In the genomic region with DNA sequence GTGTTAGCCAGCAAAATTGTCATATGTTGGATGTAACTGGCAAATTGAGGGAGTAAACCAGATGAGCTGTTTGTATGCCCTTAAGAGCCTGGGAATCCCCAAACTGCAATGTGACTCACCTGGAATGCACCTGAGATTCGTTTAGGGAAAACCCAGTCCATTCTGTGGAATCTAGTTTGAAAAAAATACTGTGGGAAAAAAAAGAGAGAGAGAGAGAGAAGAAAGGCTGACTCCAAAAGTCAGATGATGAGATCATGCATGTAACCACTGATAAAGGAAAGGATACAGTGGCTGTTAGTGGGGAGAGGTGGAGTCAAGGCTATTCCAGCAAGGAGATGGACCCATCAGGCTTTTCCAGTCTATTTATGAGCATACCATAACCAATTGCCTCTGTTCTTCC, we compare ENCODE assay signal across 12 cellular contexts. TPM values are rescaled to one million over a fixed set of nuclear protein-coding genes. Genes with fewer than 3 reads are reported as not detected.
A peak's percentile ranks its signal among the peaks of the same experiment; 100 is the strongest.
DNase-seq lines count a peak whose midpoint lies in the region; ATAC-seq and TF ChIP-seq lines count a peak whose summit lies in the region.
"Had no signal": no experiment of that assay in that cellular context is flagged by ENCODE, and none has a peak within 500 bp of the region (broad histone marks: within the 10 kb centered on the region; RNA-seq: fewer than 3 reads in every experiment).

No MANE protein-coding gene starts in this region.

- H3K27ac ChIP-seq in OCI-LY1 (ENCODE audit: low read depth, low read length, poor library complexity, severe bottlenecking) (peak overlapping the region; percentile 89), esophagus muscularis mucosa (replicated peaks in 1 of 4) (no peak overlapping the region)
- H3K27ac ChIP-seq: SJSA1 had no signal

- peak overlapping the region; percentile 85 for H3K27ac Mint-ChIP-seq in activated CD4-positive, alpha-beta T cell treated with anti-CD3 and anti-CD28 coated beads, Interleukin-2, amount 10 ng/mL, durations not matched to agents 24 days and 14 days
- H3K27ac Mint-ChIP-seq in activated CD4-positive, alpha-beta T cell treated with anti-CD3 and anti-CD28 coated beads, Interleukin-2, amount 10 ng/mL, durations not matched to agents 7 days and 5 days: no peak overlapping the region
- peak overlapping the region; percentile 32 for H3K27ac Mint-ChIP-seq in central memory CD8-positive, alpha-beta T cell (ENCODE audit: low read depth)
- H3K27ac Mint-ChIP-seq in stimulated activated memory B cell treated with anti-CD40 and anti-IgM and Interleukin-4, amounts not matched to agents 10 μg/mL and 1 μg/mL and 100 μg/mL, for 72 hours: peak overlapping the region; percentile 90
- H3K27ac Mint-ChIP-seq: natural killer cell had no signal

- H3K4me2 ChIP-seq in OCI-LY1 (ENCODE audit: low read length): peak overlapping the region; percentile 28; the same call in 1 of the 2 replicates

- H3K9ac ChIP-seq in OCI-LY1 (ENCODE audit: low read length): peak overlapping the region; percentile 37; the same call in 1 of the 2 replicates

- H3K4me1 ChIP-seq in OCI-LY1 (ENCODE audit: insufficient read depth, low read length, severe bottlenecking) (peaks cover 62% of the 10 kb centered on the region), esophagus muscularis mucosa (no peaks in the 10 kb centered on the region)
- H3K4me1 ChIP-seq: BE2C, SJSA1 had no signal

- 32% methylated on average over 1 of the region's 1 CpG for WGBS in esophagus muscularis mucosa

- H3K9me2 ChIP-seq in OCI-LY1 (ENCODE audit: low read depth, low read length): no peaks in the 10 kb centered on the region

- no peak overlapping the region for H3K4me3 ChIP-seq in OCI-LY1 (ENCODE audit: low read depth, low read length, poor library complexity, severe bottlenecking)
- H3K4me3 ChIP-seq in esophagus muscularis mucosa: no peak overlapping the region
- H3K4me3 ChIP-seq: SJSA1 had no signal

- H2AFZ ChIP-seq in OCI-LY1 (ENCODE audit: low read length): no peak overlapping the region

- H3K4me1 Mint-ChIP-seq in activated CD4-positive, alpha-beta T cell treated with anti-CD3 and anti-CD28 coated beads, Interleukin-2, amount 10 ng/mL, durations not matched to agents 24 days and 14 days: peaks cover 57% of the 10 kb centered on the region
- H3K4me1 Mint-ChIP-seq in activated CD4-positive, alpha-beta T cell treated with anti-CD3 and anti-CD28 coated beads, Interleukin-2, amount 10 ng/mL, durations not matched to agents 7 days and 5 days: peaks cover 58% of the 10 kb centered on the region
- no peaks in the 10 kb centered on the region for H3K4me1 Mint-ChIP-seq in central memory CD8-positive, alpha-beta T cell
- peaks cover 71% of the 10 kb centered on the region for H3K4me1 Mint-ChIP-seq in stimulated activated memory B cell treated with anti-CD40 and anti-IgM and Interleukin-4, amounts not matched to agents 10 μg/mL and 1 μg/mL and 100 μg/mL, for 72 hours

- no peaks in the 10 kb centered on the region for H3K27me3 ChIP-seq in OCI-LY1 (ENCODE audit: insufficient read depth, low read length)
- H3K27me3 ChIP-seq in esophagus muscularis mucosa: no peaks in the 10 kb centered on the region
- H3K27me3 ChIP-seq: BE2C, SJSA1 had no signal

- TF ChIP-seq POLR2A in esophagus muscularis mucosa (IDR thresholded peaks at IDR 0.05; ENCODE audit: low read depth): no peak

- no peak for ATAC-seq in central memory CD8-positive, alpha-beta T cell (replicated peaks; ENCODE audit: extremely low read depth, poor library complexity, severe bottlenecking)
- ATAC-seq in stimulated activated memory B cell treated with anti-CD40 and anti-IgM and Interleukin-4, amounts not matched to agents 10 μg/mL and 1 μg/mL and 100 μg/mL, for 72 hours: no peak
- ATAC-seq: natural killer cell had no signal

- peaks cover 16% of the 10 kb centered on the region for H3K36me3 Mint-ChIP-seq in activated CD4-positive, alpha-beta T cell treated with anti-CD3 and anti-CD28 coated beads, Interleukin-2, amount 10 ng/mL, durations not matched to agents 24 days and 14 days (ENCODE audit: low read depth)
- H3K36me3 Mint-ChIP-seq in activated CD4-positive, alpha-beta T cell treated with anti-CD3 and anti-CD28 coated beads, Interleukin-2, amount 10 ng/mL, durations not matched to agents 7 days and 5 days (ENCODE audit: low read depth): peaks cover 4% of the 10 kb centered on the region
- no peaks in the 10 kb centered on the region for H3K36me3 Mint-ChIP-seq in central memory CD8-positive, alpha-beta T cell (ENCODE audit: insufficient read depth)
- H3K36me3 Mint-ChIP-seq in stimulated activated memory B cell treated with anti-CD40 and anti-IgM and Interleukin-4, amounts not matched to agents 10 μg/mL and 1 μg/mL and 100 μg/mL, for 72 hours: peaks cover 28% of the 10 kb centered on the region
- H3K36me3 Mint-ChIP-seq: natural killer cell had no signal

- no peaks in the 10 kb centered on the region for H3F3A ChIP-seq in OCI-LY1 (ENCODE audit: insufficient read depth, low read length)

- peak overlapping the region; percentile 45 for H3K4me3 Mint-ChIP-seq in activated CD4-positive, alpha-beta T cell treated with anti-CD3 and anti-CD28 coated beads, Interleukin-2, amount 10 ng/mL, durations not matched to agents 24 days and 14 days
- no peak overlapping the region for H3K4me3 Mint-ChIP-seq in activated CD4-positive, alpha-beta T cell treated with anti-CD3 and anti-CD28 coated beads, Interleukin-2, amount 10 ng/mL, durations not matched to agents 7 days and 5 days
- peak overlapping the region; percentile 46 for H3K4me3 Mint-ChIP-seq in central memory CD8-positive, alpha-beta T cell
- peak overlapping the region; percentile 29 for H3K4me3 Mint-ChIP-seq in stimulated activated memory B cell treated with anti-CD40 and anti-IgM and Interleukin-4, amounts not matched to agents 10 μg/mL and 1 μg/mL and 100 μg/mL, for 72 hours
- H3K4me3 Mint-ChIP-seq: natural killer cell had no signal

- DNase-seq in activated CD4-positive, alpha-beta T cell treated with anti-CD3 and anti-CD28 coated beads, Interleukin-2, amount 10 ng/mL, durations not matched to agents 24 days and 14 days: no peak
- no peak for DNase-seq in activated CD4-positive, alpha-beta T cell treated with anti-CD3 and anti-CD28 coated beads, Interleukin-2, amount 10 ng/mL, durations not matched to agents 7 days and 5 days
- DNase-seq in central memory CD8-positive, alpha-beta T cell (ENCODE audit: low spot score in 2 of 2): no peak
- no peak for DNase-seq in GOT3 (lab: John Stamatoyannopoulos, UW)
- DNase-seq in AG08396 (ENCODE audit: low spot score): no peak
- DNase-seq in esophagus muscularis mucosa (ENCODE audit: extremely low spot score): no peak
- DNase-seq: BE2C, natural killer cell, NCI-H1694 treated with DMSO at 0.1 percent for 48 hours had no signal

- H3K9me3 Mint-ChIP-seq in activated CD4-positive, alpha-beta T cell treated with anti-CD3 and anti-CD28 coated beads, Interleukin-2, amount 10 ng/mL, durations not matched to agents 24 days and 14 days: no peaks in the 10 kb centered on the region
- peaks cover 7% of the 10 kb centered on the region for H3K9me3 Mint-ChIP-seq in activated CD4-positive, alpha-beta T cell treated with anti-CD3 and anti-CD28 coated beads, Interleukin-2, amount 10 ng/mL, durations not matched to agents 7 days and 5 days
- no peaks in the 10 kb centered on the region for H3K9me3 Mint-ChIP-seq in central memory CD8-positive, alpha-beta T cell
- H3K9me3 Mint-ChIP-seq in stimulated activated memory B cell treated with anti-CD40 and anti-IgM and Interleukin-4, amounts not matched to agents 10 μg/mL and 1 μg/mL and 100 μg/mL, for 72 hours: no peaks in the 10 kb centered on the region
- H3K9me3 Mint-ChIP-seq: natural killer cell had no signal

- CTCF ChIA-PET in activated CD4-positive, alpha-beta T cell treated with anti-CD3 and anti-CD28 coated beads, Interleukin-2, amount 10 ng/mL, durations not matched to agents 7 days and 5 days (lab: Charles Lee): interaction anchor here (1.0 kb wide), 1 partner anchor 29 kb away, joined by 3 read pairs; no protein-coding TSS in a partner anchor

- no peaks in the 10 kb centered on the region for H4K20me1 ChIP-seq in OCI-LY1 (ENCODE audit: insufficient read depth, low read length)

- TF ChIP-seq EP300 in esophagus muscularis mucosa (IDR thresholded peaks at IDR 0.05): no peak

- peaks cover 20% of the 10 kb centered on the region for H3K79me2 ChIP-seq in OCI-LY1 (ENCODE audit: insufficient read depth, low read length)

- POLR2A ChIA-PET in activated CD4-positive, alpha-beta T cell treated with anti-CD3 and anti-CD28 coated beads, Interleukin-2, amount 10 ng/mL, durations not matched to agents 7 days and 5 days (lab: Charles Lee): no interaction called here

- TF ChIP-seq CTCF in OCI-LY1 (IDR thresholded peaks at IDR 0.05; ENCODE audit: low read length) (no peak), esophagus muscularis mucosa (IDR thresholded peaks at IDR 0.05) (no peak)

- no peaks in the 10 kb centered on the region for H3K27me3 Mint-ChIP-seq in activated CD4-positive, alpha-beta T cell treated with anti-CD3 and anti-CD28 coated beads, Interleukin-2, amount 10 ng/mL, durations not matched to agents 24 days and 14 days
- no peaks in the 10 kb centered on the region for H3K27me3 Mint-ChIP-seq in activated CD4-positive, alpha-beta T cell treated with anti-CD3 and anti-CD28 coated beads, Interleukin-2, amount 10 ng/mL, durations not matched to agents 7 days and 5 days
- H3K27me3 Mint-ChIP-seq in central memory CD8-positive, alpha-beta T cell: peaks cover 13% of the 10 kb centered on the region
- no peaks in the 10 kb centered on the region for H3K27me3 Mint-ChIP-seq in stimulated activated memory B cell treated with anti-CD40 and anti-IgM and Interleukin-4, amounts not matched to agents 10 μg/mL and 1 μg/mL and 100 μg/mL, for 72 hours

- H3K36me3 ChIP-seq in OCI-LY1 (ENCODE audit: insufficient read depth, low read length) (0 out of 2 replicates have a peak, but pooled peaks cover 5% of the 10 kb centered on the region), esophagus muscularis mucosa (no peaks in the 10 kb centered on the region)
- H3K36me3 ChIP-seq: BE2C, SJSA1 had no signal

- no peaks in the 10 kb centered on the region for H3K9me3 ChIP-seq in OCI-LY1 (ENCODE audit: low read length)
- no peaks in the 10 kb centered on the region for H3K9me3 ChIP-seq in esophagus muscularis mucosa
- H3K9me3 ChIP-seq: BE2C, SJSA1 had no signal

- intact Hi-C loops in activated CD4-positive, alpha-beta T cell treated with anti-CD3 and anti-CD28 coated beads, Interleukin-2, amount 10 ng/mL, durations not matched to agents 24 days and 14 days (cut with micrococcal nuclease): loop anchor here (5.0 kb wide), 3 partner anchors 73 to 138 kb away; a partner anchor contains a TSS
- intact Hi-C loops in esophagus muscularis mucosa (cut with DNase I): no loop called here

RNA-seq across cellular contexts. Expression of a gene that starts 48.5 kb away (rescaled TPM):
- 37.7 and 43.8 TPM in 2 replicates for total RNA-seq in activated CD4-positive, alpha-beta T cell treated with anti-CD3 and anti-CD28 coated beads, Interleukin-2, amount 10 ng/mL, durations not matched to agents 24 days and 14 days
- 1 to 10 TPM; 5.3 to 7.4 TPM for total RNA-seq in activated CD4-positive, alpha-beta T cell treated with anti-CD3 and anti-CD28 coated beads, Interleukin-2, amount 10 ng/mL, durations not matched to agents 7 days and 5 days
- 10 to 100 TPM in 1 of 4 donors, 1 to 10 TPM in 3; 2.8 to 10.7 (median 3.3) TPM for total RNA-seq in esophagus muscularis mucosa
